10 cellular contexts compared by ENCODE assay signal in genomic region chr9:14221558-14221957, GRCh38.
A peak's percentile ranks its signal among the peaks of the same experiment; 100 is the strongest.
DNase-seq lines count a peak whose midpoint lies in the region; ATAC-seq and TF ChIP-seq lines count a peak whose summit lies in the region.
"Had no signal": no experiment of that assay in that cellular context is flagged by ENCODE, and none has a peak within 500 bp of the region (broad histone marks: within the 10 kb centered on the region; RNA-seq: fewer than 3 reads in every experiment).

No MANE protein-coding gene starts in this region.

- H3K4me2 ChIP-seq in trophoblast cell (ENCODE audit: low read length): no peak overlapping the region

- no peak overlapping the region for H4K91ac ChIP-seq in trophoblast cell (ENCODE audit: low read depth, low read length)

- no peak overlapping the region for H2BK5ac ChIP-seq in trophoblast cell (ENCODE audit: low read depth, low read length, poor library complexity)

- H2BK12ac ChIP-seq in trophoblast cell (ENCODE audit: low read length): no peak overlapping the region

- H3K23ac ChIP-seq in trophoblast cell (ENCODE audit: low read length): no peak overlapping the region

- no peak overlapping the region for H2AK5ac ChIP-seq in trophoblast cell (ENCODE audit: low read length)

- no peak overlapping the region for H2AFZ ChIP-seq in trophoblast cell (ENCODE audit: insufficient read depth, low read length, poor library complexity)

- no peak overlapping the region for H2BK120ac ChIP-seq in trophoblast cell (ENCODE audit: insufficient read depth, low read length, poor library complexity)

- H3K79me2 ChIP-seq in trophoblast cell (ENCODE audit: control insufficient read depth, insufficient read depth, low read length, poor library complexity): no peaks in the 10 kb centered on the region

- no peak overlapping the region for H3K27ac ChIP-seq in trophoblast cell (ENCODE audit: low read depth, low read length)

- H3K36me3 ChIP-seq in trophoblast cell (ENCODE audit: control insufficient read depth in 1 of 2, insufficient read depth in 2 of 2, low read length in 2 of 2): no peaks in the 10 kb centered on the region

- H3K18ac ChIP-seq in trophoblast cell (ENCODE audit: low read length): no peak overlapping the region

- no peaks in the 10 kb centered on the region for H3K79me1 ChIP-seq in trophoblast cell (ENCODE audit: low read length)

- H3K9me3 ChIP-seq in trophoblast cell (ENCODE audit: insufficient read depth, low read depth, low read length): no peaks in the 10 kb centered on the region

- in situ Hi-C loops in SK-MEL-5 (cut with HindIII; ENCODE audit: low pct_unique_long_range_greater_than_20kb, low sequenced_read_pairs): no loop called here

- no peak overlapping the region for H3K4ac ChIP-seq in trophoblast cell (ENCODE audit: low read depth, low read length)

- H3K27me3 ChIP-seq in trophoblast cell (ENCODE audit: insufficient read depth, low read length): no peaks in the 10 kb centered on the region

- no peak for ATAC-seq in HG02610 (IDR thresholded peaks at IDR 0.05; ENCODE audit: unreplicated experiment)
- ATAC-seq in GM19351 (IDR thresholded peaks at IDR 0.05; ENCODE audit: unreplicated experiment): no peak

- peaks cover 0 to 4% of the 10 kb centered on the region in 2 experiments for H3K4me1 ChIP-seq in trophoblast cell (ENCODE audit: control insufficient read depth in 1 of 2, insufficient read depth in 2 of 2, low read length in 2 of 2)

- H4K8ac ChIP-seq in trophoblast cell (ENCODE audit: low read depth, low read length): no peak overlapping the region

- no peak overlapping the region for H3K14ac ChIP-seq in trophoblast cell (ENCODE audit: low read length)

- peak; percentile 87 for DNase-seq in EL
- DNase-seq in SK-MEL-5 (ENCODE audit: low read depth, low spot score): peak; percentile 15
- peak; percentile 85 for DNase-seq in fibroblast of pulmonary artery (ENCODE audit: low read depth)
- DNase-seq in trophoblast cell: peak; percentile 16 to 68
- DNase-seq in GDM1 (lab: John Stamatoyannopoulos, UW): no peak
- no peak for DNase-seq in stimulated activated CD4-positive, alpha-beta T cell treated with anti-CD3 and anti-CD28 coated beads, Interleukin-2, amount 100 ng/mL, for 24 hours
- DNase-seq: DND-41, KG1 had no signal

- H4K12ac ChIP-seq in trophoblast cell (ENCODE audit: low read depth, low read length): no peak overlapping the region

- H3K9ac ChIP-seq in trophoblast cell (ENCODE audit: low read length): no peak overlapping the region

- TF ChIP-seq CTCF in fibroblast of pulmonary artery (IDR thresholded peaks at IDR 0.05; ENCODE audit: low read length, missing control alignments): no peak

- H3K4me3 ChIP-seq in fibroblast of pulmonary artery (replicated peaks; ENCODE audit: low read depth, low read length) (no peak overlapping the region), trophoblast cell (ENCODE audit: low read depth, low read length) (no peak overlapping the region)

Comparison
In these comparisons a context has a peak if more than half of its experiments do, and no peak if none do; other contexts are left out.
1. DNase-seq: peak in EL (single experiment), SK-MEL-5 (single experiment), fibroblast of pulmonary artery (single experiment) and trophoblast cell (2 of 2); none in GDM1 (single experiment) and stimulated activated CD4-positive, alpha-beta T cell treated with anti-CD3 and anti-CD28 coated beads, Interleukin-2, amount 100 ng/mL, for 24 hours (0 of 2).